In the genomic region with DNA sequence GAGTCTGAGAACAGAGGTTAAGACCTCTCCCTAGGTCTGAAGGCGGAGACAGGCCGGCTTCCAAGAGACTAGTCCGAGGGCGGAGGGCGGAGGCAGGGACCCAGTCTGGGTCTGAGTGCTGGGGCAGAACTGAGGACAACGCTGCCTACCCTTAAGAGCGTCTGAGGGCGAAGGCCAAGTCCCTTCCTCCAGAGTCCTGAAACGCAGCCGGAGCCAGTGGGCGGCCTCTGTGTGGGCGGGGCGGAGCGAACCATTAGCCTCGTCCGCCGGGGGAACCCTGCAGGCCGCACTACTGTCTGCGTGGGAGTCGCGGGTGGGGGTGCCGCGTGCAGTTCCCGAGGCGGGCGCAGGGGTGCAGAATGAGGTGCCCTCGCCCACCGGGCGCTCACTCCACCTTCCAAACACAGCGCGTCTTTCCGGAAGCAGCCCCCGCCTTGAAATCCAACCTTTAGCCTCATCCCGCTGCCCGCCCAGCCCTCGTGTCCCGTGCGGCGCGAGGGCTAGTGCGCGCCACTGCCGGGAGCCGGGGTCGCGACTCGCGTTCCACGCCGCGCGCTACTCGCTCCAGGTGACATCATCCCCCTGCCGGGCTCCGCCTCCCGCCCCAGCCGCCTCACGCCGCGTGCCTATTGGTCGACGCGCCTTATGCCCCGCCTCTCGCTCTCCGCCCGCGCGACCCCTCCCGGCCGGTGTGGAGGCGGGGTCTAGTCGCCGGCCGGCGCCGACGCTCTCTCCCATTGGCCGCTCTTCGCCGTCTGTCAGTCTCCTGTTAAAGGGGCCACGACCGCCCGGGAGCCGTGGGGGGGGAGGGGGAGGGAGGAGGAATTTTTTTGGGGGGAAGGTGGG, we compare ENCODE assay signal across 8 cellular contexts. TPM values are rescaled to one million over a fixed set of nuclear protein-coding genes. Genes with fewer than 3 reads are reported as not detected.
DNase-seq lines count a peak whose midpoint lies in the region; ATAC-seq, FAIRE-seq and TF ChIP-seq lines count a peak whose summit lies in the region.

A gene with protein sequence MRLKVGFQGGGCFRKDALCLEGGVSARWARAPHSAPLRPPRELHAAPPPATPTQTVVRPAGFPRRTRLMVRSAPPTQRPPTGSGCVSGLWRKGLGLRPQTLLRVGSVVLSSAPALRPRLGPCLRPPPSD (minus strand): TSS at position 579 of the 846 bp plus-strand sequence. CDS start 121 bp downstream, at position 458.

- no peaks in the 10 kb centered on the region for H3K36me3 Mint-ChIP-seq in WTC11

- POLR2A ChIA-PET in WTC11 (lab: Charles Lee), result no interaction called here

- no peaks in the 10 kb centered on the region for H3K36me3 ChIP-seq in bronchial epithelial cell (ENCODE audit: control insufficient read depth, insufficient read depth, low read length)

- H3K27me3 Mint-ChIP-seq in WTC11 (ENCODE audit: low read depth), result peaks cover 64% of the 10 kb centered on the region

- H3K4me3 ChIP-seq in AG09309 (ENCODE audit: control insufficient read depth, low read depth, low read length) (peak within 1 kb of the TSS; percentile 67), bronchial epithelial cell (ENCODE audit: low read depth, low read length) (peak within 1 kb of the TSS; percentile 94)

- no peaks in the 10 kb centered on the region for H3K27me3 ChIP-seq in bronchial epithelial cell (ENCODE audit: control insufficient read depth, insufficient read depth, low read length)

- CTCF ChIA-PET in WTC11 (lab: Charles Lee), result interaction anchor here (1.0 to 2.7 kb wide), 8 partner anchors 21 to 125 kb away, joined by 3 to 18 read pairs (median 7); a partner anchor contains a TSS

- peak within 1 kb of the TSS; percentile 75 for H3K4me3 Mint-ChIP-seq in WTC11

- DNase-seq in AG09309 (ENCODE audit: low read depth) (peak; percentile 55), NCI-H2227 treated with DMSO at 0.1 percent for 48 hours (lab: John Stamatoyannopoulos, UW) (peak; percentile 85), WTC11 (ENCODE audit: low spot score) (peak; percentile 94), bronchial epithelial cell (ENCODE audit: low read depth) (peak; percentile 67), iris pigment epithelial cell (ENCODE audit: low read depth) (peak; percentile 95)
- DNase-seq in stimulated activated CD4-positive, alpha-beta T cell treated with anti-CD3 and anti-CD28 coated beads, Interleukin-12 subunit alpha, Interleukin-12 subunit beta, amount 100 ng/mL, for 24 hours (ENCODE audit: low read depth in 2 of 2), result peak; percentile 91

- H3K9me3 Mint-ChIP-seq in WTC11, result no peaks in the 10 kb centered on the region

- H3K4me1 Mint-ChIP-seq in WTC11, result peaks cover 14% of the 10 kb centered on the region

- ATAC-seq in GM18909 (IDR thresholded peaks at IDR 0.05; ENCODE audit: poor library complexity, unreplicated experiment) (peak; percentile 75), HG03139 (IDR thresholded peaks at IDR 0.05; ENCODE audit: unreplicated experiment) (peak; percentile 65), WTC11 (peak; percentile 81)

- TF ChIP-seq CTCF in AG09309 (IDR thresholded peaks at IDR 0.05; ENCODE audit: control insufficient read depth, insufficient read depth, low read depth, low read length, missing control alignments) (no peak), WTC11 (IDR thresholded peaks at IDR 0.05) (no peak), bronchial epithelial cell (IDR thresholded peaks at IDR 0.05; ENCODE audit: insufficient read depth, low read length, severe bottlenecking) (peak; percentile 19)

- peak within 1 kb of the TSS; percentile 61 for H3K27ac Mint-ChIP-seq in WTC11

- FAIRE-seq in bronchial epithelial cell (lab: Jason Lieb, UNC), result no peak

TF ChIP-seq in WTC11, 78 proteins besides CTCF, POLR2A, EP300 and RAD21 (continues in another document):
- TF ChIP-seq SMAD3 (CRISPR knock-in tag; IDR thresholded peaks at IDR 0.05; ENCODE audit: borderline replicate concordance) (0 out of 2 replicates have a peak, but pooled peaks have one; percentile 64), FOXP1 (CRISPR knock-in tag; IDR thresholded peaks at IDR 0.05; ENCODE audit: borderline replicate concordance) (peak; percentile 64; the same call in 1 of the 2 replicates), PRRX2 (CRISPR knock-in tag; IDR thresholded peaks at IDR 0.05) (0 out of 2 replicates have a peak, but pooled peaks have one; percentile 69), ETV6 (CRISPR knock-in tag; IDR thresholded peaks at IDR 0.05) (0 out of 2 replicates have a peak, but pooled peaks have one; percentile 7), GABPB1 (CRISPR knock-in tag; IDR thresholded peaks at IDR 0.05) (peak; percentile 77; the same call in 1 of the 2 replicates), ATF1 (CRISPR knock-in tag; IDR thresholded peaks at IDR 0.05) (no peak), RELA (CRISPR knock-in tag; IDR thresholded peaks at IDR 0.05; ENCODE audit: borderline replicate concordance) (0 out of 2 replicates have a peak, but pooled peaks have one; percentile 49)
- TF ChIP-seq, protein P1, sequence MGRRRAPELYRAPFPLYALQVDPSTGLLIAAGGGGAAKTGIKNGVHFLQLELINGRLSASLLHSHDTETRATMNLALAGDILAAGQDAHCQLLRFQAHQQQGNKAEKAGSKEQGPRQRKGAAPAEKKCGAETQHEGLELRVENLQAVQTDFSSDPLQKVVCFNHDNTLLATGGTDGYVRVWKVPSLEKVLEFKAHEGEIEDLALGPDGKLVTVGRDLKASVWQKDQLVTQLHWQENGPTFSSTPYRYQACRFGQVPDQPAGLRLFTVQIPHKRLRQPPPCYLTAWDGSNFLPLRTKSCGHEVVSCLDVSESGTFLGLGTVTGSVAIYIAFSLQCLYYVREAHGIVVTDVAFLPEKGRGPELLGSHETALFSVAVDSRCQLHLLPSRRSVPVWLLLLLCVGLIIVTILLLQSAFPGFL (CRISPR knock-in tag; IDR thresholded peaks at IDR 0.05; ENCODE audit: borderline replicate concordance), result no peak
- TF ChIP-seq, protein P2, sequence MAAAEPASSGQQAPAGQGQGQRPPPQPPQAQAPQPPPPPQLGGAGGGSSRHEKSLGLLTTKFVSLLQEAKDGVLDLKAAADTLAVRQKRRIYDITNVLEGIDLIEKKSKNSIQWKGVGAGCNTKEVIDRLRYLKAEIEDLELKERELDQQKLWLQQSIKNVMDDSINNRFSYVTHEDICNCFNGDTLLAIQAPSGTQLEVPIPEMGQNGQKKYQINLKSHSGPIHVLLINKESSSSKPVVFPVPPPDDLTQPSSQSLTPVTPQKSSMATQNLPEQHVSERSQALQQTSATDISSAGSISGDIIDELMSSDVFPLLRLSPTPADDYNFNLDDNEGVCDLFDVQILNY (CRISPR knock-in tag; IDR thresholded peaks at IDR 0.05), result peak; percentile 44; the same call in 1 of the 2 replicates
- TF ChIP-seq, protein P3, sequence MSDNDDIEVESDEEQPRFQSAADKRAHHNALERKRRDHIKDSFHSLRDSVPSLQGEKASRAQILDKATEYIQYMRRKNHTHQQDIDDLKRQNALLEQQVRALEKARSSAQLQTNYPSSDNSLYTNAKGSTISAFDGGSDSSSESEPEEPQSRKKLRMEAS (CRISPR knock-in tag; IDR thresholded peaks at IDR 0.05), result peak; percentile 87
- TF ChIP-seq, protein P4, sequence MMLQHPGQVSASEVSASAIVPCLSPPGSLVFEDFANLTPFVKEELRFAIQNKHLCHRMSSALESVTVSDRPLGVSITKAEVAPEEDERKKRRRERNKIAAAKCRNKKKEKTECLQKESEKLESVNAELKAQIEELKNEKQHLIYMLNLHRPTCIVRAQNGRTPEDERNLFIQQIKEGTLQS (CRISPR knock-in tag; conservative IDR thresholded peaks at IDR 0.05), result 0 out of 2 replicates have a peak, but pooled peaks have one; percentile 25
- TF ChIP-seq, protein P5, sequence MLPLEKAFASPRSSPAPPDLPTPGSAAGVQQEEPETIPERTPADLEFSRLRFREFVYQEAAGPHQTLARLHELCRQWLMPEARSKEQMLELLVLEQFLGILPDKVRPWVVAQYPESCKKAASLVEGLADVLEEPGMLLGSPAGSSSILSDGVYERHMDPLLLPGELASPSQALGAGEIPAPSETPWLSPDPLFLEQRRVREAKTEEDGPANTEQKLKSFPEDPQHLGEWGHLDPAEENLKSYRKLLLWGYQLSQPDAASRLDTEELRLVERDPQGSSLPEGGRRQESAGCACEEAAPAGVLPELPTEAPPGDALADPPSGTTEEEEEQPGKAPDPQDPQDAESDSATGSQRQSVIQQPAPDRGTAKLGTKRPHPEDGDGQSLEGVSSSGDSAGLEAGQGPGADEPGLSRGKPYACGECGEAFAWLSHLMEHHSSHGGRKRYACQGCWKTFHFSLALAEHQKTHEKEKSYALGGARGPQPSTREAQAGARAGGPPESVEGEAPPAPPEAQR (CRISPR knock-in tag; IDR thresholded peaks at IDR 0.05), result no peak
- TF ChIP-seq, protein P6, sequence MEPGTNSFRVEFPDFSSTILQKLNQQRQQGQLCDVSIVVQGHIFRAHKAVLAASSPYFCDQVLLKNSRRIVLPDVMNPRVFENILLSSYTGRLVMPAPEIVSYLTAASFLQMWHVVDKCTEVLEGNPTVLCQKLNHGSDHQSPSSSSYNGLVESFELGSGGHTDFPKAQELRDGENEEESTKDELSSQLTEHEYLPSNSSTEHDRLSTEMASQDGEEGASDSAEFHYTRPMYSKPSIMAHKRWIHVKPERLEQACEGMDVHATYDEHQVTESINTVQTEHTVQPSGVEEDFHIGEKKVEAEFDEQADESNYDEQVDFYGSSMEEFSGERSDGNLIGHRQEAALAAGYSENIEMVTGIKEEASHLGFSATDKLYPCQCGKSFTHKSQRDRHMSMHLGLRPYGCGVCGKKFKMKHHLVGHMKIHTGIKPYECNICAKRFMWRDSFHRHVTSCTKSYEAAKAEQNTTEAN (CRISPR knock-in tag; IDR thresholded peaks at IDR 0.05), result 0 out of 2 replicates have a peak, but pooled peaks have one; percentile 35
- TF ChIP-seq, protein P7, sequence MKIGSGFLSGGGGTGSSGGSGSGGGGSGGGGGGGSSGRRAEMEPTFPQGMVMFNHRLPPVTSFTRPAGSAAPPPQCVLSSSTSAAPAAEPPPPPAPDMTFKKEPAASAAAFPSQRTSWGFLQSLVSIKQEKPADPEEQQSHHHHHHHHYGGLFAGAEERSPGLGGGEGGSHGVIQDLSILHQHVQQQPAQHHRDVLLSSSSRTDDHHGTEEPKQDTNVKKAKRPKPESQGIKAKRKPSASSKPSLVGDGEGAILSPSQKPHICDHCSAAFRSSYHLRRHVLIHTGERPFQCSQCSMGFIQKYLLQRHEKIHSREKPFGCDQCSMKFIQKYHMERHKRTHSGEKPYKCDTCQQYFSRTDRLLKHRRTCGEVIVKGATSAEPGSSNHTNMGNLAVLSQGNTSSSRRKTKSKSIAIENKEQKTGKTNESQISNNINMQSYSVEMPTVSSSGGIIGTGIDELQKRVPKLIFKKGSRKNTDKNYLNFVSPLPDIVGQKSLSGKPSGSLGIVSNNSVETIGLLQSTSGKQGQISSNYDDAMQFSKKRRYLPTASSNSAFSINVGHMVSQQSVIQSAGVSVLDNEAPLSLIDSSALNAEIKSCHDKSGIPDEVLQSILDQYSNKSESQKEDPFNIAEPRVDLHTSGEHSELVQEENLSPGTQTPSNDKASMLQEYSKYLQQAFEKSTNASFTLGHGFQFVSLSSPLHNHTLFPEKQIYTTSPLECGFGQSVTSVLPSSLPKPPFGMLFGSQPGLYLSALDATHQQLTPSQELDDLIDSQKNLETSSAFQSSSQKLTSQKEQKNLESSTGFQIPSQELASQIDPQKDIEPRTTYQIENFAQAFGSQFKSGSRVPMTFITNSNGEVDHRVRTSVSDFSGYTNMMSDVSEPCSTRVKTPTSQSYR (CRISPR knock-in tag; IDR thresholded peaks at IDR 0.05), result no peak

RNA-seq across cellular contexts. Expression of the gene that starts here (rescaled TPM):
- total RNA-seq in WTC11 (2021), result 3.1 to 3.4 TPM (median 3.2 TPM) in 3 replicates
- total RNA-seq in bronchial epithelial cell, result 0.53 and 1.9 TPM in 2 replicates

Comparison
In these comparisons a context has a peak if more than half of its experiments do, and no peak if none do; other contexts are left out.
1. Peak in every context shown above with its lines: DNase-seq, ATAC-seq and H3K4me3 ChIP-seq.